24 cellular contexts compared by ENCODE assay signal in genomic region chr12:44078273-44078672, GRCh38.
DNase-seq lines count a peak whose midpoint lies in the region; ATAC-seq and TF ChIP-seq lines count a peak whose summit lies in the region.
"Had no signal": no experiment of that assay in that cellular context is flagged by ENCODE, and none has a peak within 500 bp of the region (broad histone marks: within the 10 kb centered on the region; RNA-seq: fewer than 3 reads in every experiment).

No MANE protein-coding gene starts in this region.

- H3K4me3 ChIP-seq in PC-3 (ENCODE audit: low read length) (no peak overlapping the region), fibroblast of mammary gland (ENCODE audit: control insufficient read depth, low read depth, low read length) (no peak overlapping the region)
- H3K4me3 ChIP-seq: adrenal gland; BLaER1 treated with 17β-estradiol and CSF1 and Interleukin-3, amounts not matched to agents 10 nM and 100 nM; heart left ventricle; Peyer's patch; SJSA1 had no signal

- no TSS peak for BruUV-seq in PC-3 (replicated peaks; lab: Mats Ljungman, UMichigan)

- no peaks in the 10 kb centered on the region for H3F3A ChIP-seq in PC-3 (ENCODE audit: low read length, unreplicated experiment)

- H3K9me2 ChIP-seq in PC-3 (replicated peaks; ENCODE audit: low read length): no peaks in the 10 kb centered on the region

- H3K79me2 ChIP-seq in PC-3 (ENCODE audit: low read length): no peaks in the 10 kb centered on the region

- CTCF ChIA-PET in PC-3 (lab: Charles Lee): no interaction called here

- TF ChIP-seq CTCF in PC-3 (conservative IDR thresholded peaks at IDR 0.05; ENCODE audit: low read depth, low read length) (no peak), fibroblast of mammary gland (conservative IDR thresholded peaks at IDR 0.05; ENCODE audit: control insufficient read depth, insufficient read depth, low read depth, low read length) (no peak)

- no peaks in the 10 kb centered on the region for H4K20me1 ChIP-seq in PC-3 (ENCODE audit: low read length)
- H4K20me1 ChIP-seq: BLaER1 treated with 17β-estradiol and CSF1 and Interleukin-3, amounts not matched to agents 10 nM and 100 nM had no signal

- H3K4me2 ChIP-seq in PC-3 (ENCODE audit: low read length): no peak overlapping the region
- H3K4me2 ChIP-seq: BLaER1 treated with 17β-estradiol and CSF1 and Interleukin-3, amounts not matched to agents 10 nM and 100 nM had no signal

- POLR2A ChIA-PET in PC-3 (lab: Charles Lee; ENCODE audit: unreplicated experiment): no interaction called here

- H3K4me1 ChIP-seq in PC-3 (ENCODE audit: insufficient read depth, low read length): no peaks in the 10 kb centered on the region
- H3K4me1 ChIP-seq: BLaER1 treated with 17β-estradiol and CSF1 and Interleukin-3, amounts not matched to agents 10 nM and 100 nM; heart left ventricle; Peyer's patch; SJSA1 had no signal

- no peak overlapping the region for H2AFZ ChIP-seq in PC-3 (ENCODE audit: low read length)

- no peak overlapping the region for H3K9ac ChIP-seq in PC-3 (ENCODE audit: low read length)
- H3K9ac ChIP-seq: BLaER1 treated with 17β-estradiol and CSF1 and Interleukin-3, amounts not matched to agents 10 nM and 100 nM had no signal

- H3K27me3 ChIP-seq in PC-3 (ENCODE audit: low read length): no peaks in the 10 kb centered on the region
- H3K27me3 ChIP-seq: adrenal gland; BLaER1 treated with 17β-estradiol and CSF1 and Interleukin-3, amounts not matched to agents 10 nM and 100 nM; heart left ventricle; Peyer's patch; SJSA1 had no signal

- peak; percentile 99 for DNase-seq in DMS53 treated with DMSO at 0.1 percent for 48 hours (lab: John Stamatoyannopoulos, UW; ENCODE audit: unreplicated experiment)
- peak; percentile 8 for DNase-seq in HuH-7 (ENCODE audit: low spot score)
- DNase-seq in PC-3: peak; percentile 66
- peak; percentile 21 for DNase-seq in fibroblast of mammary gland (ENCODE audit: low read depth)
- DNase-seq in mesenteric fat pad (ENCODE audit: low spot score): no peak
- DNase-seq in NCI-H2107 treated with DMSO at 0.1 percent for 48 hours (lab: John Stamatoyannopoulos, UW; ENCODE audit: unreplicated experiment): no peak
- DNase-seq: activated CD4-positive, alpha-beta T cell treated with anti-CD3 and anti-CD28 coated beads, Interleukin-2, amount 50 U/mL, for 48 hours; activated naive CD4-positive, alpha-beta T cell treated with Interleukin-2 at 50 U/mL for 16 hours; adrenal gland; COR-L47; DMS79; GF-D8; heart left ventricle; kidney glomerular epithelial cell; NCI-H2107; NCI-H524 treated with DMSO at 0.1 percent for 48 hours; Peyer's patch; posterior cingulate gyrus; right cardiac atrium; stimulated activated CD4-positive, alpha-beta T cell treated with anti-CD3 and anti-CD28 coated beads, Interleukin-12 subunit alpha, Interleukin-12 subunit beta, amount 100 ng/mL, for 4 hours; stimulated activated CD4-positive, alpha-beta T cell treated with anti-CD3 and anti-CD28 coated beads, Interleukin-4, amount 100 ng/mL, for 1 hour had no signal

- no peak overlapping the region for H3K27ac ChIP-seq in PC-3 (ENCODE audit: low read length)
- H3K27ac ChIP-seq: adrenal gland; BLaER1 treated with 17β-estradiol and CSF1 and Interleukin-3, amounts not matched to agents 10 nM and 100 nM; heart left ventricle; Peyer's patch; SJSA1 had no signal

- peak; percentile 83 for ATAC-seq in PC-3
- no peak for ATAC-seq in HG03439 (IDR thresholded peaks at IDR 0.05; ENCODE audit: unreplicated experiment)
- ATAC-seq: heart left ventricle, right cardiac atrium had no signal

- no peaks in the 10 kb centered on the region for H3K9me3 ChIP-seq in PC-3 (ENCODE audit: low read length)
- H3K9me3 ChIP-seq: adrenal gland, heart left ventricle, Peyer's patch, SJSA1 had no signal

- intact Hi-C loops in PC-3 (cut with micrococcal nuclease): no loop called here

- no peaks in the 10 kb centered on the region for H3K36me3 ChIP-seq in PC-3 (ENCODE audit: low read depth, low read length)
- H3K36me3 ChIP-seq: adrenal gland; BLaER1 treated with 17β-estradiol and CSF1 and Interleukin-3, amounts not matched to agents 10 nM and 100 nM; heart left ventricle; Peyer's patch; SJSA1 had no signal

Comparison
In these comparisons a context has a peak if more than half of its experiments do, and no peak if none do; other contexts are left out.
1. DNase-seq: peak in DMS53 treated with DMSO at 0.1 percent for 48 hours (single experiment), HuH-7 (single experiment), PC-3 (single experiment) and fibroblast of mammary gland (single experiment); none in mesenteric fat pad (single experiment) and NCI-H2107 treated with DMSO at 0.1 percent for 48 hours (single experiment).